Comparison of ENCODE assay signal across 8 cellular contexts in the genomic region with DNA sequence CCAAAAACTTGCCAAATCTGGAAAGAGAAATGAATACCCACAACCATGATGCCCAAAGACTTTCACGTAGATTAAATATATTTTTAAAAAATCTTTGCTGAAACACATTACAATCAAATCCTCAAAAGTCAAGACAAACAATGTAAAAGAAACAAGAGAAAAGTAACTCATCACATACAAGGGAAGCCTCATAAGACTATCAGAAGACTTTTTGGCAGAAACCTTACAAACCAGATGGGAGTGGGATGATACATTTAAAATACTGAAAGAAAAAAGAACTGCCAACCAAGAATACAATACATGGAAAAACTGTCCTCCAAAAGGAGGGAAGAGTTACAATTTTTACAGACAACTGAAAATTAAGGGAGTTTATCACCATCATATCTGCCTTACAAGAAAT.
"Had no signal": no experiment of that assay in that cellular context is flagged by ENCODE, and none has a peak within 500 bp of the region (broad histone marks: within the 10 kb centered on the region; RNA-seq: fewer than 3 reads in every experiment).

No MANE protein-coding gene starts in this region.

- H3K27ac ChIP-seq: GM23248 had no signal

- H3K4me1 ChIP-seq: HAP-1 had no signal

- H3K27ac Mint-ChIP-seq: GM23338, H9, HFFc6 had no signal

- H3K4me3 Mint-ChIP-seq: GM23338, H9, HFFc6 had no signal

- H3K4me2 ChIP-seq: GM23338 had no signal

- H3K9ac ChIP-seq: GM23248 had no signal

- DNase-seq: GM23248, GOT3, H7, H9, HCEC 1CT, HFFc6 had no signal

- ATAC-seq: GM23338 had no signal

- H3K4me3 ChIP-seq: GM23248, GM23338, HAP-1 had no signal

- H3K36me3 ChIP-seq: HAP-1 had no signal

- H2AFZ ChIP-seq: GM23248, GM23338 had no signal
